In genomic region chr12:12786716-12787601, GRCh38 we compare ENCODE assay signal across 1 cellular context.
A peak's percentile ranks its signal among the peaks of the same experiment; 100 is the strongest.
TF ChIP-seq lines count a peak whose summit lies in the region.

No MANE protein-coding gene starts in this region.

TF ChIP-seq in HepG2, 621 proteins besides CTCF, POLR2A, EP300 and RAD21 (continued from another document and continues in another):
- TF ChIP-seq KIAA2018 (CRISPR knock-in tag; IDR thresholded peaks at IDR 0.05; ENCODE audit: borderline replicate concordance): no peak
- no peak for TF ChIP-seq TAF15 (IDR thresholded peaks at IDR 0.05; ENCODE audit: low read depth, low read length, poor library complexity, severe bottlenecking)
- TF ChIP-seq ZNF24 (IDR thresholded peaks at IDR 0.05): no peak
- TF ChIP-seq ZNF256 (CRISPR knock-in tag; conservative IDR thresholded peaks at IDR 0.05): peak; percentile 75; the same call in 1 of the 2 replicates
- no peak for TF ChIP-seq ZEB1 (IDR thresholded peaks at IDR 0.05; ENCODE audit: insufficient replicate concordance, low read depth)
- TF ChIP-seq FOXO1 (CRISPR knock-in tag; IDR thresholded peaks at IDR 0.05): peak; percentile 41; the same call in 1 of the 2 replicates
- TF ChIP-seq ZBTB20 (CRISPR knock-in tag; IDR thresholded peaks at IDR 0.05; ENCODE audit: borderline replicate concordance, low read depth): no peak
- 0 out of 2 replicates have a peak, but pooled peaks have one; percentile 16 for TF ChIP-seq ZNF281 (CRISPR knock-in tag; IDR thresholded peaks at IDR 0.05; ENCODE audit: borderline replicate concordance)
- TF ChIP-seq KDM1A (CRISPR knock-in tag; IDR thresholded peaks at IDR 0.05): no peak
- no peak for TF ChIP-seq HMG20A (CRISPR knock-in tag; IDR thresholded peaks at IDR 0.05; ENCODE audit: borderline replicate concordance)
- peak; percentile 93 for TF ChIP-seq KDM5B (CRISPR knock-in tag; IDR thresholded peaks at IDR 0.05; ENCODE audit: borderline replicate concordance)
- TF ChIP-seq, protein P1, sequence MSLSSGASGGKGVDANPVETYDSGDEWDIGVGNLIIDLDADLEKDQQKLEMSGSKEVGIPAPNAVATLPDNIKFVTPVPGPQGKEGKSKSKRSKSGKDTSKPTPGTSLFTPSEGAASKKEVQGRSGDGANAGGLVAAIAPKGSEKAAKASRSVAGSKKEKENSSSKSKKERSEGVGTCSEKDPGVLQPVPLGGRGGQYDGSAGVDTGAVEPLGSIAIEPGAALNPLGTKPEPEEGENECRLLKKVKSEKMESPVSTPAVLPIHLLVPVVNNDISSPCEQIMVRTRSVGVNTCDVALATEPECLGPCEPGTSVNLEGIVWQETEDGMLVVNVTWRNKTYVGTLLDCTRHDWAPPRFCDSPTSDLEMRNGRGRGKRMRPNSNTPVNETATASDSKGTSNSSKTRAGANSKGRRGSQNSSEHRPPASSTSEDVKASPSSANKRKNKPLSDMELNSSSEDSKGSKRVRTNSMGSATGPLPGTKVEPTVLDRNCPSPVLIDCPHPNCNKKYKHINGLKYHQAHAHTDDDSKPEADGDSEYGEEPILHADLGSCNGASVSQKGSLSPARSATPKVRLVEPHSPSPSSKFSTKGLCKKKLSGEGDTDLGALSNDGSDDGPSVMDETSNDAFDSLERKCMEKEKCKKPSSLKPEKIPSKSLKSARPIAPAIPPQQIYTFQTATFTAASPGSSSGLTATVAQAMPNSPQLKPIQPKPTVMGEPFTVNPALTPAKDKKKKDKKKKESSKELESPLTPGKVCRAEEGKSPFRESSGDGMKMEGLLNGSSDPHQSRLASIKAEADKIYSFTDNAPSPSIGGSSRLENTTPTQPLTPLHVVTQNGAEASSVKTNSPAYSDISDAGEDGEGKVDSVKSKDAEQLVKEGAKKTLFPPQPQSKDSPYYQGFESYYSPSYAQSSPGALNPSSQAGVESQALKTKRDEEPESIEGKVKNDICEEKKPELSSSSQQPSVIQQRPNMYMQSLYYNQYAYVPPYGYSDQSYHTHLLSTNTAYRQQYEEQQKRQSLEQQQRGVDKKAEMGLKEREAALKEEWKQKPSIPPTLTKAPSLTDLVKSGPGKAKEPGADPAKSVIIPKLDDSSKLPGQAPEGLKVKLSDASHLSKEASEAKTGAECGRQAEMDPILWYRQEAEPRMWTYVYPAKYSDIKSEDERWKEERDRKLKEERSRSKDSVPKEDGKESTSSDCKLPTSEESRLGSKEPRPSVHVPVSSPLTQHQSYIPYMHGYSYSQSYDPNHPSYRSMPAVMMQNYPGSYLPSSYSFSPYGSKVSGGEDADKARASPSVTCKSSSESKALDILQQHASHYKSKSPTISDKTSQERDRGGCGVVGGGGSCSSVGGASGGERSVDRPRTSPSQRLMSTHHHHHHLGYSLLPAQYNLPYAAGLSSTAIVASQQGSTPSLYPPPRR (CRISPR knock-in tag; IDR thresholded peaks at IDR 0.05; ENCODE audit: borderline replicate concordance): peak; percentile 41; the same call in 1 of the 2 replicates
- peak; percentile 84 for TF ChIP-seq ZNF589 (CRISPR knock-in tag; conservative IDR thresholded peaks at IDR 0.05)
- TF ChIP-seq ZNF598 (CRISPR knock-in tag; IDR thresholded peaks at IDR 0.05; ENCODE audit: borderline replicate concordance): no peak; the same call in 1 of the 2 replicates
- peak; percentile 33; the same call in 1 of the 2 replicates for TF ChIP-seq ZNF576 (CRISPR knock-in tag; IDR thresholded peaks at IDR 0.05)
- TF ChIP-seq RARA (CRISPR knock-in tag; IDR thresholded peaks at IDR 0.05): no peak
- TF ChIP-seq MIER2 (CRISPR knock-in tag; IDR thresholded peaks at IDR 0.05): no peak
- peak; percentile 70; the same call in 1 of the 2 replicates for TF ChIP-seq FOXC1 (CRISPR knock-in tag; IDR thresholded peaks at IDR 0.05; ENCODE audit: borderline replicate concordance)
- TF ChIP-seq STAT6 (CRISPR knock-in tag; IDR thresholded peaks at IDR 0.05; ENCODE audit: borderline replicate concordance): no peak
- no peak for TF ChIP-seq ZBTB46 (CRISPR knock-in tag; IDR thresholded peaks at IDR 0.05; ENCODE audit: borderline replicate concordance)
- peak; percentile 58; the same call in 1 of the 2 replicates for TF ChIP-seq CCDC6 (CRISPR knock-in tag; IDR thresholded peaks at IDR 0.05)
- peak in 1 of 2 experiments; percentile 26; a peak in 1 of 4 replicates for TF ChIP-seq HMGXB4 (CRISPR knock-in tag; IDR thresholded peaks at IDR 0.05; ENCODE audit: borderline replicate concordance in 1 of 2, low read depth in 1 of 2)
- peak; percentile 51; the same call in 1 of the 2 replicates for TF ChIP-seq ZGPAT (CRISPR knock-in tag; IDR thresholded peaks at IDR 0.05)
- no peak for TF ChIP-seq ARNTL (CRISPR knock-in tag; IDR thresholded peaks at IDR 0.05)
- TF ChIP-seq CAMTA2 (CRISPR knock-in tag; IDR thresholded peaks at IDR 0.05; ENCODE audit: borderline replicate concordance): peak; percentile 64; the same call in 1 of the 2 replicates
- no peak for TF ChIP-seq SYNCRIP (IDR thresholded peaks at IDR 0.05; ENCODE audit: insufficient read depth, low read depth, low read length)
- TF ChIP-seq, protein P2, sequence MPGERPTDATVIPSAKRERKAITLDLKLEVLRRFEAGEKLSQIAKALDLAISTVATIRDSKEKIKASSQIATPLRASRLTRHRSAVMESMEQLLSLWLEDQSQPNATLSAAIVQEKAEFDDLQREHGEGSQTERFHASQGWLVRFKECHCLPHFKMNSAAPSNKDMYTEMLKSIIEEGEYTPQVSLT (CRISPR knock-in tag; IDR thresholded peaks at IDR 0.05; ENCODE audit: borderline replicate concordance, low read depth): no peak
